Comparison of ENCODE assay signal across 24 cellular contexts in genomic region chr2:43642363-43642762, GRCh38.
"Had no signal": no experiment of that assay in that cellular context is flagged by ENCODE, and none has a peak within 500 bp of the region (broad histone marks: within the 10 kb centered on the region; RNA-seq: fewer than 3 reads in every experiment).

No MANE protein-coding gene starts in this region.

- FAIRE-seq: colon had no signal

- DNase-seq: activated CD4-positive, alpha-beta T cell treated with anti-CD3 and anti-CD28 coated beads for 36 hours; activated CD4-positive, alpha-beta T cell treated with anti-CD3 and anti-CD28 coated beads, Interleukin-2, amount 50 U/mL, for 4 hours; activated CD8-positive, alpha-beta memory T cell treated with anti-CD3 and anti-CD28 coated beads, Interleukin-2, amount 50 U/mL, for 48 hours; activated CD8-positive, alpha-beta T cell treated with anti-CD3 and anti-CD28 coated beads, Interleukin-2, amount 10 ng/mL, durations not matched to agents 7 days and 5 days; activated naive CD4-positive, alpha-beta T cell treated with anti-CD3 and anti-CD28 coated beads, Interleukin-2, amount 50 U/mL, for 16 hours; activated naive CD8-positive, alpha-beta T cell treated with anti-CD3 and anti-CD28 coated beads, Interleukin-2, amount 10 ng/mL, durations not matched to agents 7 days and 5 days; activated T-cell treated with anti-CD3 and anti-CD28 coated beads, Interleukin-2, amount 50 U/mL, for 1 hour; adrenal gland; anterior cingulate cortex; cerebellar nuclear complex; MG63; NCI-H1092 treated with DMSO at 0.1 percent for 48 hours; NCI-H1417 treated with DMSO at 0.1 percent for 48 hours; NCI-H1694; NCI-H2029 treated with DMSO at 0.1 percent for 48 hours; NCI-H510A treated with DMSO at 0.1 percent for 48 hours; NCI-H69; Right ventricle myocardium superior; RPMI8226; T-cell; T-helper 2 cell; T1000 had no signal

- ATAC-seq: activated CD4-positive, alpha-beta T cell treated with anti-CD3 and anti-CD28 coated beads for 36 hours; activated CD8-positive, alpha-beta T cell treated with anti-CD3 and anti-CD28 coated beads, Interleukin-2, amount 10 ng/mL, durations not matched to agents 7 days and 5 days; Panc1; T-cell had no signal
